26 cellular contexts compared by ENCODE assay signal in genomic region chr16:2190659-2191445, GRCh38. TPM values are rescaled to one million over a fixed set of nuclear protein-coding genes. Genes with fewer than 3 reads are reported as not detected.
A peak's percentile ranks its signal among the peaks of the same experiment; 100 is the strongest.
DNase-seq lines count a peak whose midpoint lies in the region; ATAC-seq lines count a peak whose summit lies in the region.
"Had no signal": no experiment of that assay in that cellular context is flagged by ENCODE, and none has a peak within 500 bp of the region (broad histone marks: within the 10 kb centered on the region; RNA-seq: fewer than 3 reads in every experiment).

No MANE protein-coding gene starts in this region.

- ATAC-seq in sciatic nerve (peak; percentile 16), GM21515 (IDR thresholded peaks at IDR 0.05; ENCODE audit: unreplicated experiment) (no peak)
- ATAC-seq: activated CD4-positive, CD25-positive, alpha-beta regulatory T cell treated with anti-CD3 and anti-CD28 coated beads, Interleukin-2, amount 50 U/mL, for 24 hours; effector memory CD8-positive, alpha-beta T cell; left lung; natural killer cell treated with Interleukin-12 subunit alpha and Interleukin-12 subunit beta and Interleukin-15 and Interleukin-18, amount 100 ng/mL, for 72 hours; Panc1 had no signal

- peak; percentile 87 for DNase-seq in DMS 273 (lab: John Stamatoyannopoulos, UW; ENCODE audit: unreplicated experiment)
- DNase-seq in DMS 273 treated with DMSO at 0.1 percent for 48 hours (lab: John Stamatoyannopoulos, UW), result no peak
- DNase-seq in NCI-H69 (lab: John Stamatoyannopoulos, UW), result peak; percentile 24
- DNase-seq in hypothalamus (lab: John Stamatoyannopoulos, UW), result peak in 33 of 51 donors; percentile 10 to 73 (median 50)
- no peak for DNase-seq in sciatic nerve (ENCODE audit: low spot score)
- no peak for DNase-seq in activated naive CD4-positive, alpha-beta T cell treated with anti-CD3 and anti-CD28 coated beads, Interleukin-2, amount 50 U/mL, for 16 hours
- DNase-seq in GOT3 (lab: John Stamatoyannopoulos, UW), result no peak
- DNase-seq: activated CD4-positive, alpha-beta memory T cell treated with anti-CD3 and anti-CD28 coated beads for 36 hours; activated CD8-positive, alpha-beta memory T cell treated with anti-CD3 and anti-CD28 coated beads, Interleukin-2, amount 50 U/mL, for 48 hours; activated naive CD8-positive, alpha-beta T cell treated with anti-CD3 and anti-CD28 coated beads, Interleukin-2, amount 10 ng/mL, durations not matched to agents 7 days and 5 days; brain microvascular endothelial cell; CD8-positive, alpha-beta memory T cell; colonic mucosa; DMS79; effector memory CD8-positive, alpha-beta T cell; foreskin fibroblast; immature natural killer cell; left lung; NCI-H1105 treated with DMSO at 0.1 percent for 48 hours; NCI-H2081; NCI-H446 treated with DMSO at 0.1 percent for 48 hours; NK-92 treated with Interleukin-12 subunit alpha and Interleukin-12 subunit beta, amount 100 ng/mL, for 24 hours had no signal

- intact Hi-C loops in sciatic nerve (cut with DNase I), result no loop called here

RNA-seq across cellular contexts. Expression of gene CASKIN1, which starts 5.6 kb away (rescaled TPM):
- total RNA-seq in sciatic nerve, result 1.6 TPM

RNA-seq across cellular contexts. Expression of gene MLST8, which starts 14.4 kb away (rescaled TPM):
- total RNA-seq in sciatic nerve, result 21.8 TPM

RNA-seq across cellular contexts. Expression of gene BRICD5, which starts 19.8 kb away (rescaled TPM):
- total RNA-seq in sciatic nerve, result 9.9 TPM

RNA-seq across cellular contexts. Expression of gene PGP, which starts 23.8 kb away (rescaled TPM):
- 11.8 TPM for total RNA-seq in sciatic nerve

RNA-seq across cellular contexts. Expression of gene E4F1, which starts 32.5 kb away (rescaled TPM):
- 22.3 TPM for total RNA-seq in sciatic nerve

Comparison
In these comparisons a context has a peak if more than half of its experiments do, and no peak if none do; other contexts are left out.
1. DNase-seq: peak in DMS 273 (single experiment), NCI-H69 (single experiment) and hypothalamus (33 of 51); none in DMS 273 treated with DMSO at 0.1 percent for 48 hours (single experiment), sciatic nerve (single experiment), activated naive CD4-positive, alpha-beta T cell treated with anti-CD3 and anti-CD28 coated beads, Interleukin-2, amount 50 U/mL, for 16 hours (single experiment) and GOT3 (single experiment).